Comparison of ENCODE assay signal across 8 cellular contexts in genomic region chr19:55623130-55623868, GRCh38. TPM values are rescaled to one million over a fixed set of nuclear protein-coding genes. Genes with fewer than 3 reads are reported as not detected.
DNase-seq lines count a peak whose midpoint lies in the region; ATAC-seq and TF ChIP-seq lines count a peak whose summit lies in the region.

No MANE protein-coding gene starts in this region.

- H3K4me1 ChIP-seq in cardiac muscle cell (ENCODE audit: low read depth) (peaks cover 3% of the 10 kb centered on the region), lung (ENCODE audit: control insufficient read depth in 2 of 2, insufficient read depth in 2 of 2, low read length in 2 of 2) (peaks cover 3 to 8% of the 10 kb centered on the region in 2 donors), tibial nerve (peaks cover 4 to 22% (median 6%) of the 10 kb centered on the region in 4 donors)

- no peak for DNase-seq in cardiac muscle cell (ENCODE audit: low read depth in 1 of 2, low spot score in 1 of 2)
- DNase-seq in left cardiac atrium: no peak
- no peak for DNase-seq in lung (ENCODE audit: low spot score)
- DNase-seq in tibial nerve (ENCODE audit: low spot score in 2 of 2): no peak
- DNase-seq in islet precursor cell: no peak
- DNase-seq in NCI-H2171 treated with DMSO at 0.1 percent for 48 hours (lab: John Stamatoyannopoulos, UW): no peak

- TF ChIP-seq POLR2A in tibial nerve (IDR thresholded peaks at IDR 0.05): no peak

- no peaks in the 10 kb centered on the region for H3K27me3 ChIP-seq in cardiac muscle cell
- H3K27me3 ChIP-seq in lung (ENCODE audit: control insufficient read depth, insufficient read depth): no peaks in the 10 kb centered on the region
- no peaks in the 10 kb centered on the region for H3K27me3 ChIP-seq in tibial nerve

- peak overlapping the region; percentile 51 for H3K4me3 ChIP-seq in cardiac muscle cell
- H3K4me3 ChIP-seq in lung: no peak overlapping the region
- H3K4me3 ChIP-seq in tibial nerve: peak overlapping the region in 1 of 4 donors; percentile 12

- intact Hi-C loops in left cardiac atrium (cut with DNase I): no loop called here

- H3K27ac ChIP-seq in cardiac muscle cell (no peak overlapping the region), angular gyrus (ENCODE audit: low read depth, low read length) (peak overlapping the region; percentile 70), lung (ENCODE audit: low read depth in 1 of 2, low read length in 1 of 2) (peak overlapping the region; percentile 32 to 67), tibial nerve (peak overlapping the region; percentile 89 to 99 (median 93))

- TF ChIP-seq CTCF in cardiac muscle cell (IDR thresholded peaks at IDR 0.05; ENCODE audit: low read depth, low read length): no peak
- no peak for TF ChIP-seq CTCF in lung (IDR thresholded peaks at IDR 0.05; ENCODE audit: control extremely low read depth, extremely low read depth)
- no peak for TF ChIP-seq CTCF in tibial nerve (IDR thresholded peaks at IDR 0.05)

- TF ChIP-seq EP300 in tibial nerve (IDR thresholded peaks at IDR 0.05): no peak

- H3K36me3 ChIP-seq in cardiac muscle cell (peaks cover 2% of the 10 kb centered on the region), lung (ENCODE audit: control insufficient read depth in 2 of 2, insufficient read depth in 2 of 2, low read length in 2 of 2) (peaks cover 3 to 19% of the 10 kb centered on the region in 2 donors), tibial nerve (peaks cover 0 to 30% (median 4%) of the 10 kb centered on the region in 3 donors)

- ATAC-seq in left cardiac atrium (no peak), lung (ENCODE audit: insufficient read depth, low FRiP score) (no peak), GM21825 (IDR thresholded peaks at IDR 0.05; ENCODE audit: unreplicated experiment) (no peak)

- WGBS in lung, 2 donors: 81 to 90% methylated on average over 12 of the region's 12 CpGs
- WGBS in tibial nerve, 2 donors: 79 to 82% methylated on average over 12 of the region's 12 CpGs

- H3K9me3 ChIP-seq in cardiac muscle cell (ENCODE audit: low read depth) (no peaks in the 10 kb centered on the region), lung (ENCODE audit: control insufficient read depth in 2 of 2, insufficient read depth in 1 of 2, low read length in 1 of 2) (no peaks in the 10 kb centered on the region), tibial nerve (no peaks in the 10 kb centered on the region)

RNA-seq across cellular contexts. Expression of gene ZNF784, which starts 1.1 kb away (rescaled TPM):
- 15.1 and 15.4 TPM in 2 replicates for total RNA-seq in cardiac muscle cell
- 13.3 and 14.0 TPM in 2 replicates for polyA plus RNA-seq in cardiac muscle cell
- 10 to 100 TPM; 11.1 to 11.7 TPM for total RNA-seq in left cardiac atrium
- total RNA-seq in lung: 1 to 10 TPM; 6.3 to 9.4 TPM
- polyA plus RNA-seq in lung: 1 to 10 TPM; 6.5 to 7.2 TPM
- total RNA-seq in tibial nerve: 1 to 10 TPM; 1.5 to 6.9 (median 1.9) TPM

RNA-seq across cellular contexts. Expression of gene ZNF580, which starts 17.5 kb away (rescaled TPM):
- total RNA-seq in cardiac muscle cell (78.4 and 84.9 TPM in 2 replicates), left cardiac atrium (10 to 100 TPM; 17.7 to 27.7 TPM), lung (10 to 100 TPM; 11.1 to 41.3 TPM), tibial nerve (10 to 100 TPM; 24.1 to 67.5 (median 35.0) TPM)
- polyA plus RNA-seq in cardiac muscle cell (104 and 124 TPM in 2 replicates), lung (10 to 100 TPM; 22.3 to 39.3 TPM)

RNA-seq across cellular contexts. Expression of gene ZNF865, which starts 17.9 kb away (rescaled TPM):
- total RNA-seq in cardiac muscle cell: 7.1 and 11.2 TPM in 2 replicates
- polyA plus RNA-seq in cardiac muscle cell: 1.9 and 2.6 TPM in 2 replicates
- 10 to 100 TPM; 16.2 to 20.2 TPM for total RNA-seq in left cardiac atrium
- total RNA-seq in lung: 10 to 100 TPM in 1 of 2 donors, 1 to 10 TPM in 1; 5.1 to 19.3 TPM
- 10 to 100 TPM in 1 of 2 donors, 1 to 10 TPM in 1; 8.4 to 11.7 TPM for polyA plus RNA-seq in lung
- total RNA-seq in tibial nerve: 10 to 100 TPM in 3 of 4 donors, 1 to 10 TPM in 1; 8.8 to 15.0 (median 12.7) TPM

RNA-seq across cellular contexts. Expression of gene ZNF581, which starts 20.1 kb away (rescaled TPM):
- total RNA-seq in cardiac muscle cell (28.4 and 42.0 TPM in 2 replicates), left cardiac atrium (1 to 10 TPM; 8.4 to 8.6 TPM), lung (10 to 100 TPM; 15.7 to 18.1 TPM), tibial nerve (10 to 100 TPM in 2 of 4 donors, 1 to 10 TPM in 2; 5.7 to 19.4 (median 8.8) TPM)
- polyA plus RNA-seq in cardiac muscle cell (22.3 and 28.7 TPM in 2 replicates), lung (10 to 100 TPM; 15.0 to 15.5 TPM)

RNA-seq across cellular contexts. Expression of gene ZNF524, which starts 23.2 kb away (rescaled TPM):
- total RNA-seq in cardiac muscle cell (26.5 and 29.1 TPM in 2 replicates), left cardiac atrium (10 to 100 TPM; 14.1 to 18.7 TPM), lung (10 to 100 TPM; 12.6 to 26.3 TPM), tibial nerve (10 to 100 TPM; 23.1 to 35.0 (median 27.0) TPM)
- polyA plus RNA-seq in cardiac muscle cell (15.9 and 17.3 TPM in 2 replicates), lung (10 to 100 TPM; 30.1 to 62.5 TPM)
